In genomic region chr20:14470977-14471642, GRCh38 we compare ENCODE assay signal across 21 cellular contexts.
"Had no signal": no experiment of that assay in that cellular context is flagged by ENCODE, and none has a peak within 500 bp of the region (broad histone marks: within the 10 kb centered on the region; RNA-seq: fewer than 3 reads in every experiment).

No MANE protein-coding gene starts in this region.

- H3K27ac Mint-ChIP-seq: activated B cell treated with CpG ODN at 0.5 μM for 24 hours; activated CD4-positive, alpha-beta T cell treated with anti-CD3 and anti-CD28 coated beads for 36 hours; activated CD8-positive, alpha-beta memory T cell treated with anti-CD3 and anti-CD28 coated beads, Interleukin-2, amount 10 ng/mL, durations not matched to agents 7 days and 5 days; activated CD8-positive, alpha-beta T cell treated with anti-CD3 and anti-CD28 coated beads for 36 hours; activated naive CD4-positive, alpha-beta T cell treated with anti-CD3 and anti-CD28 coated beads, Interleukin-2, amount 10 ng/mL, durations not matched to agents 7 days and 5 days; naive thymus-derived CD4-positive, alpha-beta T cell; progenitor cell of endocrine pancreas; stimulated activated naive B cell treated with anti-CD40 and anti-IgM and Interleukin-4, amounts not matched to agents 10 μg/mL and 1 μg/mL and 100 μg/mL, for 72 hours had no signal

- H3K36me3 ChIP-seq: colonic mucosa, esophagus squamous epithelium, gastrocnemius medialis, left lung, uterus had no signal

- H3K9me3 Mint-ChIP-seq: activated B cell treated with CpG ODN at 0.5 μM for 24 hours had no signal

- H3K4me3 Mint-ChIP-seq: activated B cell treated with CpG ODN at 0.5 μM for 24 hours; activated CD4-positive, alpha-beta T cell treated with anti-CD3 and anti-CD28 coated beads for 36 hours; activated CD8-positive, alpha-beta memory T cell treated with anti-CD3 and anti-CD28 coated beads, Interleukin-2, amount 10 ng/mL, durations not matched to agents 7 days and 5 days; activated CD8-positive, alpha-beta T cell treated with anti-CD3 and anti-CD28 coated beads for 36 hours; activated naive CD4-positive, alpha-beta T cell treated with anti-CD3 and anti-CD28 coated beads, Interleukin-2, amount 10 ng/mL, durations not matched to agents 7 days and 5 days; naive thymus-derived CD4-positive, alpha-beta T cell; neural crest cell; stimulated activated naive B cell treated with anti-CD40 and anti-IgM and Interleukin-4, amounts not matched to agents 10 μg/mL and 1 μg/mL and 100 μg/mL, for 72 hours had no signal

- H3K9me3 ChIP-seq: colonic mucosa, esophagus squamous epithelium, gastrocnemius medialis, uterus had no signal

- H3K4me1 ChIP-seq: colonic mucosa, esophagus squamous epithelium, gastrocnemius medialis, left lung, uterus had no signal

- H3K27ac ChIP-seq: colonic mucosa, esophagus squamous epithelium, gastrocnemius medialis, left lung, uterus had no signal

- H3K36me3 Mint-ChIP-seq: activated CD8-positive, alpha-beta memory T cell treated with anti-CD3 and anti-CD28 coated beads, Interleukin-2, amount 10 ng/mL, durations not matched to agents 7 days and 5 days; activated naive CD4-positive, alpha-beta T cell treated with anti-CD3 and anti-CD28 coated beads, Interleukin-2, amount 10 ng/mL, durations not matched to agents 7 days and 5 days; naive thymus-derived CD4-positive, alpha-beta T cell; stimulated activated naive B cell treated with anti-CD40 and anti-IgM and Interleukin-4, amounts not matched to agents 10 μg/mL and 1 μg/mL and 100 μg/mL, for 72 hours had no signal

- H3K27me3 ChIP-seq: colonic mucosa, esophagus squamous epithelium, gastrocnemius medialis, left lung, uterus had no signal

- DNase-seq: activated B cell treated with CpG ODN at 0.5 μM for 24 hours; activated CD4-positive, alpha-beta T cell treated with anti-CD3 and anti-CD28 coated beads for 36 hours; activated CD8-positive, alpha-beta memory T cell treated with anti-CD3 and anti-CD28 coated beads, Interleukin-2, amount 10 ng/mL, durations not matched to agents 7 days and 5 days; activated CD8-positive, alpha-beta T cell treated with anti-CD3 and anti-CD28 coated beads for 36 hours; activated effector memory CD4-positive, alpha-beta T cell treated with anti-CD3 and anti-CD28 coated beads, Interleukin-2, amount 50 U/mL, for 16 hours; activated naive CD4-positive, alpha-beta T cell treated with anti-CD3 and anti-CD28 coated beads, Interleukin-2, amount 10 ng/mL, durations not matched to agents 7 days and 5 days; activated T-cell treated with anti-CD3 and anti-CD28 coated beads for 4 hours; esophagus squamous epithelium; gastrocnemius medialis; naive thymus-derived CD4-positive, alpha-beta T cell; stimulated activated CD4-positive, alpha-beta T cell treated with anti-CD3 and anti-CD28 coated beads, Interleukin-2, amount 100 ng/mL, for 48 hours; stimulated activated CD8-positive, alpha-beta memory T cell treated with anti-CD3 and anti-CD28 coated beads, Interleukin-4, amount 100 ng/mL, for 48 hours; stimulated activated naive B cell treated with anti-CD40 and anti-IgM and Interleukin-4, amounts not matched to agents 10 μg/mL and 1 μg/mL and 100 μg/mL, for 72 hours; T-helper 9 cell; trophoblast cell; uterus had no signal

- ATAC-seq: activated CD4-positive, alpha-beta T cell treated with anti-CD3 and anti-CD28 coated beads for 36 hours; activated CD8-positive, alpha-beta memory T cell treated with anti-CD3 and anti-CD28 coated beads, Interleukin-2, amount 10 ng/mL, durations not matched to agents 7 days and 5 days; activated CD8-positive, alpha-beta T cell treated with anti-CD3 and anti-CD28 coated beads for 36 hours; gastrocnemius medialis; left lung; naive thymus-derived CD4-positive, alpha-beta T cell; stimulated activated naive B cell treated with anti-CD40 and anti-IgM and Interleukin-4, amounts not matched to agents 10 μg/mL and 1 μg/mL and 100 μg/mL, for 72 hours had no signal

- H3K27me3 Mint-ChIP-seq: activated B cell treated with CpG ODN at 0.5 μM for 24 hours; activated CD4-positive, alpha-beta T cell treated with anti-CD3 and anti-CD28 coated beads for 36 hours; activated CD8-positive, alpha-beta memory T cell treated with anti-CD3 and anti-CD28 coated beads, Interleukin-2, amount 10 ng/mL, durations not matched to agents 7 days and 5 days; activated CD8-positive, alpha-beta T cell treated with anti-CD3 and anti-CD28 coated beads for 36 hours; activated naive CD4-positive, alpha-beta T cell treated with anti-CD3 and anti-CD28 coated beads, Interleukin-2, amount 10 ng/mL, durations not matched to agents 7 days and 5 days; naive thymus-derived CD4-positive, alpha-beta T cell; progenitor cell of endocrine pancreas; stimulated activated naive B cell treated with anti-CD40 and anti-IgM and Interleukin-4, amounts not matched to agents 10 μg/mL and 1 μg/mL and 100 μg/mL, for 72 hours had no signal

- H3K4me3 ChIP-seq: colonic mucosa, esophagus squamous epithelium, gastrocnemius medialis, left lung, lung, uterus had no signal

- H3K4me1 Mint-ChIP-seq: activated B cell treated with CpG ODN at 0.5 μM for 24 hours; activated CD4-positive, alpha-beta T cell treated with anti-CD3 and anti-CD28 coated beads for 36 hours; activated CD8-positive, alpha-beta memory T cell treated with anti-CD3 and anti-CD28 coated beads, Interleukin-2, amount 10 ng/mL, durations not matched to agents 7 days and 5 days; activated naive CD4-positive, alpha-beta T cell treated with anti-CD3 and anti-CD28 coated beads, Interleukin-2, amount 10 ng/mL, durations not matched to agents 7 days and 5 days; naive thymus-derived CD4-positive, alpha-beta T cell; neural crest cell; stimulated activated naive B cell treated with anti-CD40 and anti-IgM and Interleukin-4, amounts not matched to agents 10 μg/mL and 1 μg/mL and 100 μg/mL, for 72 hours had no signal
